In the genomic region with DNA sequence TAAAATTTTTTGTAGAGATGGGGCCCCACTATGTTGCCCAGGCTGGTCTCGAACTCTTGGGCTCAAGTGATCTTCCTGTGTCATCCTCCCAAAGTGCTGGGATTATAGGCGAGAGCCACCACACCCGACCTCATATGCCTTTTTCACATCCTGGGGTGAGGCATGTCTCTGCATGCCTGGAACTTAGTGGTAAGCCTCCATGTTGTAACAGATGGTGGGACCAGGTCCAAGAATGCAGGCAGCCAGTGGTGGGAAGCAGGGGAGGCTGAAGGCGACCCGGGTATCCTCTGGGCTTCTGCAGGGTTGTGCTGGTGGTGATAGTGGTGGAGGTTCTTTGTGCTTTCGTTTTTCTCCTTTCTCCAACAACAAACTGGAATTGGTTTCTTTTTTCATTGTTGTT, we compare ENCODE assay signal across 14 cellular contexts. TPM values are rescaled to one million over a fixed set of nuclear protein-coding genes. Genes with fewer than 3 reads are reported as not detected.
DNase-seq lines count a peak whose midpoint lies in the region; ATAC-seq, FAIRE-seq and TF ChIP-seq lines count a peak whose summit lies in the region.
"Had no signal": no experiment of that assay in that cellular context is flagged by ENCODE, and none has a peak within 500 bp of the region (broad histone marks: within the 10 kb centered on the region; RNA-seq: fewer than 3 reads in every experiment).

No MANE protein-coding gene starts in this region.

- TF ChIP-seq RAD21 in HepG2 (CRISPR knock-in tag; IDR thresholded peaks at IDR 0.05): no peak

- WGBS in HepG2 (ENCODE audit: low lambda C conversion rate): 5% methylated on average over 6 of the region's 6 CpGs

- POLR2A ChIA-PET in A673 (lab: Charles Lee; ENCODE audit: low non-redundant PET): no interaction called here
- POLR2A ChIA-PET in HepG2 (lab: Yijun Ruan, JAX): no interaction called here

- peak; percentile 19 for DNase-seq in A673 (ENCODE audit: low spot score)
- peak; percentile 31 for DNase-seq in GM12865 (ENCODE audit: low read depth)
- peak; percentile 79 for DNase-seq in NCI-H524 treated with DMSO at 0.1 percent for 48 hours (lab: John Stamatoyannopoulos, UW)
- DNase-seq in effector CD4-positive, alpha-beta T cell: no peak
- no peak for DNase-seq in SIG-M5 treated with dmso at 0.1 percent for 504 hours (lab: John Stamatoyannopoulos, UW; ENCODE audit: unreplicated experiment)
- DNase-seq in HepG2 (ENCODE audit: low spot score): no peak
- DNase-seq: activated naive CD8-positive, alpha-beta T cell treated with anti-CD3 and anti-CD28 coated beads for 36 hours; NCI-H187; pancreas; PC-9 had no signal

- H3K79me2 ChIP-seq in HepG2 (ENCODE audit: insufficient read depth, low read length): no peaks in the 10 kb centered on the region

- H3K27ac ChIP-seq in A673 (ENCODE audit: low read depth, low read length, poor library complexity, severe bottlenecking) (no peak overlapping the region), HepG2 (ENCODE audit: extremely low read length, insufficient read depth, low read length) (no peak overlapping the region)
- H3K27ac ChIP-seq: BLaER1, pancreas, PC-9, vagina had no signal

- intact Hi-C loops in A673 (cut with micrococcal nuclease; ENCODE audit: unreplicated experiment): no loop called here
- intact Hi-C loops in HepG2 (cut with micrococcal nuclease; ENCODE audit: unreplicated experiment): no loop called here

- in situ Hi-C loops in HepG2 (cut with HindIII; ENCODE audit: extremely low pct_ligation_motif_present, low pct_unique_long_range_greater_than_20kb): no loop called here

- TF ChIP-seq EP300 in HepG2 (IDR thresholded peaks at IDR 0.05; ENCODE audit: low read depth in 2 of 2, low read length in 2 of 2): no peak
- no peak for TF ChIP-seq EP300 in HepG2 (CRISPR knock-in tag; IDR thresholded peaks at IDR 0.05; ENCODE audit: borderline replicate concordance)

- H3K27me3 ChIP-seq in A673 (replicated peaks; ENCODE audit: insufficient read depth, low read depth, low read length, poor library complexity) (peaks cover 12% of the 10 kb centered on the region), HepG2 (ENCODE audit: control insufficient read depth in 1 of 2, insufficient read depth in 2 of 2, low read length in 2 of 2) (no peaks in the 10 kb centered on the region; a peak in 1 of 5 replicates)
- H3K27me3 ChIP-seq: BLaER1, pancreas, vagina had no signal

- H3K36me3 ChIP-seq in A673 (ENCODE audit: insufficient read depth, low read length, poor library complexity, severe bottlenecking): no peaks in the 10 kb centered on the region
- no peaks in the 10 kb centered on the region for H3K36me3 ChIP-seq in HepG2 (replicated peaks in 1 of 2; ENCODE audit: control insufficient read depth in 1 of 2, insufficient read depth in 2 of 2, low read length in 2 of 2)
- H3K36me3 ChIP-seq: BLaER1, pancreas, vagina had no signal

- FAIRE-seq in HepG2 (lab: Jason Lieb, UNC): no peak
- FAIRE-seq: pancreas had no signal

- peak; percentile 43 for ATAC-seq in esophagus mucosa
- no peak for ATAC-seq in HepG2
- no peak for ATAC-seq in HG03095 (IDR thresholded peaks at IDR 0.05; ENCODE audit: unreplicated experiment)
- ATAC-seq: pancreas had no signal

- H3K4me2 ChIP-seq in HepG2 (ENCODE audit: low read depth, low read length): no peak overlapping the region
- H3K4me2 ChIP-seq: BLaER1, PC-9 had no signal

- H3K9ac ChIP-seq in HepG2 (ENCODE audit: insufficient read depth, low read depth, low read length): no peak overlapping the region
- H3K9ac ChIP-seq: BLaER1 had no signal

- H3K4me3 ChIP-seq in A673 (ENCODE audit: low read depth, low read length, poor library complexity, severe bottlenecking) (no peak overlapping the region), GM12865 (ENCODE audit: low read depth, low read length) (no peak overlapping the region), HepG2 (replicated peaks in 1 of 3; ENCODE audit: insufficient read depth in 1 of 3, low read depth in 2 of 3, low read length in 3 of 3) (no peak overlapping the region)
- H3K4me3 ChIP-seq: BLaER1, pancreas, PC-9, vagina had no signal

- no peak overlapping the region for H2AFZ ChIP-seq in HepG2 (ENCODE audit: low read length)
- H2AFZ ChIP-seq: PC-9 had no signal

- no peak for TF ChIP-seq CTCF in A673 (conservative IDR thresholded peaks at IDR 0.05; ENCODE audit: low read depth, low read length)
- no peak for TF ChIP-seq CTCF in GM12865 (IDR thresholded peaks at IDR 0.05; ENCODE audit: insufficient read depth, low read depth, low read length, missing control alignments)
- TF ChIP-seq CTCF in HepG2 (CRISPR knock-in tag; IDR thresholded peaks at IDR 0.05): no peak

- TF ChIP-seq POLR2A in HepG2 (IDR thresholded peaks at IDR 0.05; ENCODE audit: insufficient read depth in 1 of 2, low read depth in 2 of 2, low read length in 2 of 2): no peak

- BruUV-seq in A673 (replicated peaks; lab: Mats Ljungman, UMichigan): no TSS peak
- no TSS peak for BruUV-seq in HepG2 (replicated peaks; lab: Mats Ljungman, UMichigan)

- H3K4me1 ChIP-seq in A673 (ENCODE audit: insufficient read depth, low read length, poor library complexity, severe bottlenecking) (no peaks in the 10 kb centered on the region), HepG2 (ENCODE audit: insufficient read depth, low read length) (no peaks in the 10 kb centered on the region)
- H3K4me1 ChIP-seq: BLaER1, pancreas, vagina had no signal

- no peaks in the 10 kb centered on the region for H4K20me1 ChIP-seq in HepG2 (ENCODE audit: insufficient read depth, low read length)
- H4K20me1 ChIP-seq: BLaER1 had no signal

- H3K9me3 ChIP-seq in A673 (ENCODE audit: low read depth, low read length, poor library complexity, severe bottlenecking) (no peaks in the 10 kb centered on the region), HepG2 (ENCODE audit: low read length) (peaks cover 2% of the 10 kb centered on the region; the same call in 1 of the 2 replicates)
- H3K9me3 ChIP-seq: pancreas, vagina had no signal

- CTCF ChIA-PET in A673 (lab: Charles Lee): no interaction called here
- CTCF ChIA-PET in HepG2 (lab: Yijun Ruan, JAX; ENCODE audit: low intra/inter-chr PET ratio, low total read pairs): no interaction called here

RNA-seq across cellular contexts. Expression of a gene that starts 30.1 kb away (rescaled TPM):
- total RNA-seq in A673 (2021): 131 and 135 TPM in 2 replicates
- 52.5 TPM for total RNA-seq in esophagus mucosa
- total RNA-seq in HepG2 (2016; rRNA removed; fragmentation: Illumina TruSeq; extraction: Trizol): 14.9 and 16.3 TPM in 2 replicates
- total RNA-seq in HepG2 (2016; cell fraction: cytosol; rRNA removed; fragmentation: Illumina TruSeq; extraction: Trizol; ENCODE audit: low read depth): 6.7 and 9.1 TPM in 2 replicates
- 14.7 and 17.6 TPM in 2 replicates for total RNA-seq in HepG2 (2016; cell fraction: insoluble cytoplasmic fraction; rRNA removed; fragmentation: Illumina TruSeq; extraction: Trizol)
- 9.9 and 10.4 TPM in 2 replicates for total RNA-seq in HepG2 (2016; cell fraction: membrane; rRNA removed; fragmentation: Illumina TruSeq; extraction: Trizol)
- 6.7 and 7.8 TPM in 2 replicates for total RNA-seq in HepG2 (2016; cell fraction: nucleus; rRNA removed; fragmentation: Illumina TruSeq; extraction: Trizol)
- polyA plus RNA-seq in HepG2 (2011; rRNA removed): 20.3 and 24.8 TPM in 2 replicates
- polyA plus RNA-seq in HepG2 (2011; cell fraction: cytosol; rRNA removed): 24.8 and 40.2 TPM in 2 replicates
- polyA plus RNA-seq in HepG2 (2011; cell fraction: nucleus; rRNA removed): 31.4 and 34.6 TPM in 2 replicates
- polyA plus RNA-seq in HepG2 (2012): 21.1 and 25.1 TPM in 2 replicates
- 36.5 and 41.3 TPM in 2 replicates for polyA plus RNA-seq in HepG2 (2016; cell fraction: cytosol; fragmentation: Illumina TruSeq; extraction: Trizol; ENCODE audit: low read depth)
- 54.0 and 60.8 TPM in 2 replicates for polyA plus RNA-seq in HepG2 (2016; cell fraction: insoluble cytoplasmic fraction; fragmentation: Illumina TruSeq; extraction: Trizol; ENCODE audit: low read depth)
- 31.7 and 32.3 TPM in 2 replicates for polyA plus RNA-seq in HepG2 (2016; cell fraction: membrane; fragmentation: Illumina TruSeq; extraction: Trizol; ENCODE audit: low read depth)
- 52.6 and 53.1 TPM in 2 replicates for polyA plus RNA-seq in HepG2 (2016; cell fraction: nucleus; fragmentation: Illumina TruSeq; extraction: Trizol; ENCODE audit: insufficient read depth, low read depth)
- polyA minus RNA-seq in HepG2 (2011; rRNA and poly(A)+ RNA removed; ENCODE audit: low replicate concordance): 6.4 and 9.9 TPM in 2 replicates
- polyA minus RNA-seq in HepG2 (2011; cell fraction: cytosol; rRNA and poly(A)+ RNA removed): 5.2 and 6.7 TPM in 2 replicates
- polyA minus RNA-seq in HepG2 (2011; cell fraction: nucleus; rRNA and poly(A)+ RNA removed): 3.7 and 8.7 TPM in 2 replicates

RNA-seq across cellular contexts. Expression of a gene that starts 31.0 kb away (rescaled TPM):
- not detected in 2 replicates for total RNA-seq in A673 (2021)
- not detected for total RNA-seq in esophagus mucosa
- not detected in 2 replicates for total RNA-seq in HepG2 (2016; rRNA removed; fragmentation: Illumina TruSeq; extraction: Trizol)
- not detected in 2 replicates for total RNA-seq in HepG2 (2016; cell fraction: cytosol; rRNA removed; fragmentation: Illumina TruSeq; extraction: Trizol; ENCODE audit: low read depth)
- total RNA-seq in HepG2 (2016; cell fraction: insoluble cytoplasmic fraction; rRNA removed; fragmentation: Illumina TruSeq; extraction: Trizol): not detected in 2 replicates
- total RNA-seq in HepG2 (2016; cell fraction: membrane; rRNA removed; fragmentation: Illumina TruSeq; extraction: Trizol): not detected in 2 replicates
- total RNA-seq in HepG2 (2016; cell fraction: nucleus; rRNA removed; fragmentation: Illumina TruSeq; extraction: Trizol): not detected in 2 replicates
- polyA plus RNA-seq in HepG2 (2011; rRNA removed): not detected in 2 replicates
- not detected in 2 replicates for polyA plus RNA-seq in HepG2 (2011; cell fraction: cytosol; rRNA removed)
- polyA plus RNA-seq in HepG2 (2011; cell fraction: nucleus; rRNA removed): not detected in 2 replicates
- polyA plus RNA-seq in HepG2 (2012): not detected in 2 replicates
- not detected in 2 replicates for polyA plus RNA-seq in HepG2 (2016; cell fraction: cytosol; fragmentation: Illumina TruSeq; extraction: Trizol; ENCODE audit: low read depth)
- not detected in 2 replicates for polyA plus RNA-seq in HepG2 (2016; cell fraction: insoluble cytoplasmic fraction; fragmentation: Illumina TruSeq; extraction: Trizol; ENCODE audit: low read depth)
- polyA plus RNA-seq in HepG2 (2016; cell fraction: membrane; fragmentation: Illumina TruSeq; extraction: Trizol; ENCODE audit: low read depth): not detected in 2 replicates
- polyA plus RNA-seq in HepG2 (2016; cell fraction: nucleus; fragmentation: Illumina TruSeq; extraction: Trizol; ENCODE audit: insufficient read depth, low read depth): not detected in 2 replicates
- polyA minus RNA-seq in HepG2 (2011; rRNA and poly(A)+ RNA removed; ENCODE audit: low replicate concordance): 0.06 and 0.09 TPM in 2 replicates
- not detected in 2 replicates for polyA minus RNA-seq in HepG2 (2011; cell fraction: cytosol; rRNA and poly(A)+ RNA removed)
- polyA minus RNA-seq in HepG2 (2011; cell fraction: nucleus; rRNA and poly(A)+ RNA removed): not detected in 2 replicates
- total RNA-seq: PC-9, vagina had no signal

RNA-seq across cellular contexts. Expression of a gene that starts 43.0 kb away (rescaled TPM):
- total RNA-seq in A673 (2021) (1,852 and 1,889 TPM in 2 replicates), esophagus mucosa (2,571 TPM), HepG2 (2016; rRNA removed; fragmentation: Illumina TruSeq; extraction: Trizol) (1,471 and 1,490 TPM in 2 replicates)
- total RNA-seq in HepG2 (2016; cell fraction: cytosol; rRNA removed; fragmentation: Illumina TruSeq; extraction: Trizol; ENCODE audit: low read depth): 3,356 and 3,471 TPM in 2 replicates
- total RNA-seq in HepG2 (2016; cell fraction: insoluble cytoplasmic fraction; rRNA removed; fragmentation: Illumina TruSeq; extraction: Trizol): 1,484 and 1,563 TPM in 2 replicates
- 4,403 and 4,828 TPM in 2 replicates for total RNA-seq in HepG2 (2016; cell fraction: membrane; rRNA removed; fragmentation: Illumina TruSeq; extraction: Trizol)
- total RNA-seq in HepG2 (2016; cell fraction: nucleus; rRNA removed; fragmentation: Illumina TruSeq; extraction: Trizol): 550 and 622 TPM in 2 replicates
- polyA plus RNA-seq in HepG2 (2011; rRNA removed): 2,004 and 2,232 TPM in 2 replicates
- polyA plus RNA-seq in HepG2 (2011; cell fraction: cytosol; rRNA removed): 2,519 and 3,516 TPM in 2 replicates
- polyA plus RNA-seq in HepG2 (2011; cell fraction: nucleus; rRNA removed): 865 and 944 TPM in 2 replicates
- polyA plus RNA-seq in HepG2 (2012): 2,311 and 3,663 TPM in 2 replicates
- 5,329 and 5,962 TPM in 2 replicates for polyA plus RNA-seq in HepG2 (2016; cell fraction: cytosol; fragmentation: Illumina TruSeq; extraction: Trizol; ENCODE audit: low read depth)
- 2,198 and 2,250 TPM in 2 replicates for polyA plus RNA-seq in HepG2 (2016; cell fraction: insoluble cytoplasmic fraction; fragmentation: Illumina TruSeq; extraction: Trizol; ENCODE audit: low read depth)
- polyA plus RNA-seq in HepG2 (2016; cell fraction: membrane; fragmentation: Illumina TruSeq; extraction: Trizol; ENCODE audit: low read depth): 6,513 and 6,759 TPM in 2 replicates
- 1,298 and 1,347 TPM in 2 replicates for polyA plus RNA-seq in HepG2 (2016; cell fraction: nucleus; fragmentation: Illumina TruSeq; extraction: Trizol; ENCODE audit: insufficient read depth, low read depth)
- 547 and 652 TPM in 2 replicates for polyA minus RNA-seq in HepG2 (2011; rRNA and poly(A)+ RNA removed; ENCODE audit: low replicate concordance)
- 819 and 843 TPM in 2 replicates for polyA minus RNA-seq in HepG2 (2011; cell fraction: cytosol; rRNA and poly(A)+ RNA removed)
- polyA minus RNA-seq in HepG2 (2011; cell fraction: nucleus; rRNA and poly(A)+ RNA removed): 236 and 251 TPM in 2 replicates

RNA-seq across cellular contexts. Expression of a gene that starts 54.9 kb away (rescaled TPM):
- 2.4 and 2.5 TPM in 2 replicates for total RNA-seq in A673 (2021)
- 2.0 TPM for total RNA-seq in esophagus mucosa
- 2.8 and 3.4 TPM in 2 replicates for total RNA-seq in HepG2 (2016; rRNA removed; fragmentation: Illumina TruSeq; extraction: Trizol)
- total RNA-seq in HepG2 (2016; cell fraction: cytosol; rRNA removed; fragmentation: Illumina TruSeq; extraction: Trizol; ENCODE audit: low read depth): 1.2 and 1.3 TPM in 2 replicates
- total RNA-seq in HepG2 (2016; cell fraction: insoluble cytoplasmic fraction; rRNA removed; fragmentation: Illumina TruSeq; extraction: Trizol): 2.5 and 3.4 TPM in 2 replicates
- total RNA-seq in HepG2 (2016; cell fraction: membrane; rRNA removed; fragmentation: Illumina TruSeq; extraction: Trizol): 0.72 and 1.3 TPM in 2 replicates
- total RNA-seq in HepG2 (2016; cell fraction: nucleus; rRNA removed; fragmentation: Illumina TruSeq; extraction: Trizol): 4.4 and 4.8 TPM in 2 replicates
- polyA plus RNA-seq in HepG2 (2011; rRNA removed): 18.6 and 30.1 TPM in 2 replicates
- 8.8 and 10.2 TPM in 2 replicates for polyA plus RNA-seq in HepG2 (2011; cell fraction: cytosol; rRNA removed)
- 106 and 107 TPM in 2 replicates for polyA plus RNA-seq in HepG2 (2011; cell fraction: nucleus; rRNA removed)
- 6.1 and 10.2 TPM in 2 replicates for polyA plus RNA-seq in HepG2 (2012)
- polyA plus RNA-seq in HepG2 (2016; cell fraction: cytosol; fragmentation: Illumina TruSeq; extraction: Trizol; ENCODE audit: low read depth): 0.15 and 0.17 TPM in 2 replicates
- 1.3 and 1.7 TPM in 2 replicates for polyA plus RNA-seq in HepG2 (2016; cell fraction: insoluble cytoplasmic fraction; fragmentation: Illumina TruSeq; extraction: Trizol; ENCODE audit: low read depth)
- polyA plus RNA-seq in HepG2 (2016; cell fraction: membrane; fragmentation: Illumina TruSeq; extraction: Trizol; ENCODE audit: low read depth): 0.35 and 0.45 TPM in 2 replicates
- 10.2 and 12.3 TPM in 2 replicates for polyA plus RNA-seq in HepG2 (2016; cell fraction: nucleus; fragmentation: Illumina TruSeq; extraction: Trizol; ENCODE audit: insufficient read depth, low read depth)
- polyA minus RNA-seq in HepG2 (2011; rRNA and poly(A)+ RNA removed; ENCODE audit: low replicate concordance): 1.7 and 37.2 TPM in 2 replicates
- 13.1 and 19.0 TPM in 2 replicates for polyA minus RNA-seq in HepG2 (2011; cell fraction: cytosol; rRNA and poly(A)+ RNA removed)
- polyA minus RNA-seq in HepG2 (2011; cell fraction: nucleus; rRNA and poly(A)+ RNA removed): 23.9 and 29.3 TPM in 2 replicates

Comparison
In these comparisons a context has a peak if more than half of its experiments do, and no peak if none do; other contexts are left out.
1. DNase-seq: peak in A673 (single experiment), GM12865 (single experiment) and NCI-H524 treated with DMSO at 0.1 percent for 48 hours (single experiment); none in effector CD4-positive, alpha-beta T cell (single experiment), SIG-M5 treated with dmso at 0.1 percent for 504 hours (single experiment) and HepG2 (single experiment).